Comparison of ENCODE assay signal across 8 cellular contexts in the genomic region with DNA sequence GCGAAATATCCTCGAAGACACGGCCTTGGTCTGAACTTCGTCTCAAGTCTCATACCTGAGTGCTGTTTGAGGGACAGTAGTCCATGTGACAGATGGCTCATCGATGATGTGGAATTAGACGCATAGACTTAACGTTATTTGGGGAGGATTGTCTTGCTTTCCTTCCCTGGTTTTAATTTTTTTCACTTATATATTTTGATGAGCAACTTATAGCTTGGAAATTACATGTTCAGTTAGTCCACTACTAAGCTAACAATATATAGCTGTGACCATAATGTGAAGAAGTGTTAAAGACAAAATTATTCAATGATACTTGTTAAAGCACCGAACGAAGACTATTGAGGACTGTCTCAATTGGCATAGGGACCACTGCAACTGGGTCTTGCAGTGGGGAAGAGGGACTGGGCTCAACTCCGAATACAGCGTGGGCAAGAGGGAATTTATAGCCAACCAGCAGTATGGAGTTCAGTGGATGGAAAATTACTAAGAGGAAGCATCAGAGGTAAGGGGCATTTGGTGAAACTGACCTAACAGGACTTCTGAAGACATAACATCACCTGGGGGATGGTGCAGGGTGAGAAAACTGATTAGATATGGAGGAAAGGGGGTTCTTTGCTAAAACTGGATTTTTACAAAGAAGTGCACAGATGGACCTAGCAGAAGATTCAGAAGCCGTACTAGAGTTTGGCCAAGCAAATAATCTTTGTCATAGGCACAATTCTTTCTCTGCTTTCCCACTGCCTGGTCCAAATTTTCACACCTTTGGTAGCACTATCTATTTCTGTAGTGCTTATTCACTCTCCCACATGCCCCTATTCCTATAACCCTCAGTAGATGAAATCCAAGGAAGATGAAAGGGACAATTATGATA. TPM values are rescaled to one million over a fixed set of nuclear protein-coding genes. Genes with fewer than 3 reads are reported as not detected.
A peak's percentile ranks its signal among the peaks of the same experiment; 100 is the strongest.
DNase-seq lines count a peak whose midpoint lies in the region; ATAC-seq, FAIRE-seq and TF ChIP-seq lines count a peak whose summit lies in the region.

No MANE protein-coding gene starts in this region.

- peaks cover 35% of the 10 kb centered on the region for H3K79me2 ChIP-seq in keratinocyte (ENCODE audit: control insufficient read depth, insufficient read depth, low read length)

- peak overlapping the region; percentile 96 for H2AFZ ChIP-seq in keratinocyte (ENCODE audit: control insufficient read depth, low read length)

- H3K9me3 Mint-ChIP-seq in activated naive CD8-positive, alpha-beta T cell (ENCODE audit: low read depth), result no peaks in the 10 kb centered on the region

- H3K4me1 Mint-ChIP-seq in activated naive CD8-positive, alpha-beta T cell (ENCODE audit: low read depth), result peaks cover 50% of the 10 kb centered on the region

- in situ Hi-C loops in GM13976 (cut with MboI; ENCODE audit: low sequenced_read_pairs, unreplicated experiment), result no loop called here

- no peak for TF ChIP-seq CTCF in AG04449 (IDR thresholded peaks at IDR 0.05; ENCODE audit: insufficient read depth, low read length, missing control alignments)
- TF ChIP-seq CTCF in keratinocyte (optimal IDR thresholded peaks at IDR 0.05 in 1 of 3, IDR thresholded peaks at IDR 0.05 in 1 of 3, conservative IDR thresholded peaks at IDR 0.05 in 1 of 3; ENCODE audit: extremely low read depth in 1 of 3, insufficient read depth in 2 of 3, low read length in 3 of 3), result no peak
- TF ChIP-seq CTCF in GM13976 (IDR thresholded peaks at IDR 0.05; ENCODE audit: borderline replicate concordance, control extremely low read depth, extremely low read depth, insufficient read depth, missing control alignments), result no peak

- peaks cover 0 to 2% of the 10 kb centered on the region in 2 experiments for H3K36me3 ChIP-seq in keratinocyte (ENCODE audit: control insufficient read depth in 2 of 2, extremely low read depth in 1 of 2, insufficient read depth in 2 of 2, low read length in 2 of 2)

- peak overlapping the region; percentile 95 for H3K27ac ChIP-seq in keratinocyte (ENCODE audit: control insufficient read depth, insufficient read depth, low read length)

- POLR2A ChIA-PET in AG04449 (lab: Yijun Ruan, JAX), result no interaction called here

- DNase-seq in AG04449 (ENCODE audit: low read depth, low spot score) (no peak), H54 (ENCODE audit: insufficient read length, low spot score) (no peak), keratinocyte (ENCODE audit: low read depth, low spot score) (no peak), superior temporal gyrus (ENCODE audit: extremely low spot score) (peak; percentile 69), GM13976 (ENCODE audit: low spot score) (no peak)

- ATAC-seq in GM21528 (IDR thresholded peaks at IDR 0.05; ENCODE audit: low FRiP score, unreplicated experiment) (no peak), HG03196 (IDR thresholded peaks at IDR 0.05; ENCODE audit: unreplicated experiment) (no peak)

- TF ChIP-seq POLR2A in H54 (IDR thresholded peaks at IDR 0.05; ENCODE audit: low read depth, low read length), result no peak

- dilution Hi-C loops in keratinocyte (cut with MboI; ENCODE audit: extremely low pct_ligation_motif_present, low sequenced_read_pairs), result no loop called here

- H3K4me2 ChIP-seq in keratinocyte (ENCODE audit: control insufficient read depth, extremely low read depth, insufficient read depth, low read depth, low read length), result peak overlapping the region; percentile 97

- no peaks in the 10 kb centered on the region for H3K36me3 Mint-ChIP-seq in activated naive CD8-positive, alpha-beta T cell

- no peaks in the 10 kb centered on the region for H3K9me1 ChIP-seq in keratinocyte (ENCODE audit: control insufficient read depth, extremely low read depth, insufficient read depth, low read length)

- H3K27me3 Mint-ChIP-seq in activated naive CD8-positive, alpha-beta T cell, result no peaks in the 10 kb centered on the region

- no peaks in the 10 kb centered on the region for H3K9me3 ChIP-seq in keratinocyte (ENCODE audit: control insufficient read depth, low read depth, low read length)

- no peaks in the 10 kb centered on the region for H4K20me1 ChIP-seq in keratinocyte (ENCODE audit: control insufficient read depth, extremely low read depth, insufficient read depth, low read length)

- CTCF ChIA-PET in AG04449 (lab: Yijun Ruan, JAX), result interaction anchor here (0.6 to 14.8 kb wide), 46 partner anchors 9 to 550 kb away, joined by 3 to 230 read pairs (median 4); a partner anchor contains a TSS

- H3K27ac Mint-ChIP-seq in activated naive CD8-positive, alpha-beta T cell, result peak overlapping the region; percentile 92

- peak overlapping the region; percentile 78 for H3K4me3 ChIP-seq in AG04449 (ENCODE audit: low read depth, low read length)
- H3K4me3 ChIP-seq in keratinocyte (ENCODE audit: control insufficient read depth in 2 of 3, extremely low read depth in 1 of 3, insufficient read depth in 2 of 3, low read depth in 1 of 3, low read length in 3 of 3), result peak overlapping the region in 2 of 3 experiments; percentile 60 to 75

- no peaks in the 10 kb centered on the region for H3K27me3 ChIP-seq in keratinocyte (ENCODE audit: control insufficient read depth, extremely low read depth, insufficient read depth, low read length)

- FAIRE-seq in H54 (lab: Jason Lieb, UNC) (peak; percentile 55), keratinocyte (lab: Jason Lieb, UNC) (no peak)

- H3K9ac ChIP-seq in keratinocyte (ENCODE audit: control insufficient read depth, extremely low read depth, insufficient read depth, low read length), result peak overlapping the region; percentile 88

- H3K4me1 ChIP-seq in keratinocyte (ENCODE audit: control insufficient read depth, extremely low read depth, insufficient read depth, low read length), result peaks cover 37% of the 10 kb centered on the region

- H3K4me3 Mint-ChIP-seq in activated naive CD8-positive, alpha-beta T cell, result peak overlapping the region; percentile 95

RNA-seq across cellular contexts. Expression of a gene that starts 0.9 kb away (rescaled TPM):
- polyA plus RNA-seq in keratinocyte, result 228 to 461 TPM (median 407 TPM) in 3 replicates
- polyA plus RNA-seq in keratinocyte (2011; ENCODE audit: low read depth), result 53.1 TPM
- 238 and 550 TPM in 2 replicates for polyA plus RNA-seq in keratinocyte (2011; cell fraction: cytosol; rRNA removed)
- polyA plus RNA-seq in keratinocyte (2011; cell fraction: nucleus; rRNA removed), result 412 and 455 TPM in 2 replicates
- polyA plus RNA-seq in keratinocyte (2012; ENCODE audit: low replicate concordance), result 126 and 170 TPM in 2 replicates
- polyA minus RNA-seq in keratinocyte, result 330 to 560 TPM (median 548 TPM) in 3 replicates
- polyA minus RNA-seq in keratinocyte (2011; cell fraction: cytosol; rRNA and poly(A)+ RNA removed), result 257 TPM
- 276 and 427 TPM in 2 replicates for polyA minus RNA-seq in keratinocyte (2011; cell fraction: nucleus; rRNA and poly(A)+ RNA removed)

RNA-seq across cellular contexts. Expression of a gene that starts 7.3 kb away (rescaled TPM):
- polyA plus RNA-seq in keratinocyte, result 33.5 to 78.9 TPM (median 70.3 TPM) in 3 replicates
- 11.9 TPM for polyA plus RNA-seq in keratinocyte (2011; ENCODE audit: low read depth)
- polyA plus RNA-seq in keratinocyte (2011; cell fraction: cytosol; rRNA removed), result 22.6 and 46.6 TPM in 2 replicates
- polyA plus RNA-seq in keratinocyte (2011; cell fraction: nucleus; rRNA removed), result 26.1 and 26.8 TPM in 2 replicates
- polyA plus RNA-seq in keratinocyte (2012; ENCODE audit: low replicate concordance), result 32.4 and 43.5 TPM in 2 replicates
- polyA minus RNA-seq in keratinocyte, result 41.3 to 65.1 TPM (median 58.4 TPM) in 3 replicates
- 32.2 TPM for polyA minus RNA-seq in keratinocyte (2011; cell fraction: cytosol; rRNA and poly(A)+ RNA removed)
- polyA minus RNA-seq in keratinocyte (2011; cell fraction: nucleus; rRNA and poly(A)+ RNA removed), result 24.6 and 43.1 TPM in 2 replicates
